ENCODE assay signal across 1 cellular context in genomic region chr12:38905480-38906351, GRCh38.
TF ChIP-seq lines count a peak whose summit lies in the region.

CPNE8 (minus strand) TSS chr12:38905591; CDS start chr12:38905534, 57 bp downstream.

TF ChIP-seq in HepG2, 621 proteins besides CTCF, POLR2A, EP300 and RAD21 (continued from another document):
- TF ChIP-seq, protein P1, sequence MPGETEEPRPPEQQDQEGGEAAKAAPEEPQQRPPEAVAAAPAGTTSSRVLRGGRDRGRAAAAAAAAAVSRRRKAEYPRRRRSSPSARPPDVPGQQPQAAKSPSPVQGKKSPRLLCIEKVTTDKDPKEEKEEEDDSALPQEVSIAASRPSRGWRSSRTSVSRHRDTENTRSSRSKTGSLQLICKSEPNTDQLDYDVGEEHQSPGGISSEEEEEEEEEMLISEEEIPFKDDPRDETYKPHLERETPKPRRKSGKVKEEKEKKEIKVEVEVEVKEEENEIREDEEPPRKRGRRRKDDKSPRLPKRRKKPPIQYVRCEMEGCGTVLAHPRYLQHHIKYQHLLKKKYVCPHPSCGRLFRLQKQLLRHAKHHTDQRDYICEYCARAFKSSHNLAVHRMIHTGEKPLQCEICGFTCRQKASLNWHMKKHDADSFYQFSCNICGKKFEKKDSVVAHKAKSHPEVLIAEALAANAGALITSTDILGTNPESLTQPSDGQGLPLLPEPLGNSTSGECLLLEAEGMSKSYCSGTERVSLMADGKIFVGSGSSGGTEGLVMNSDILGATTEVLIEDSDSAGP (CRISPR knock-in tag; IDR thresholded peaks at IDR 0.05; ENCODE audit: borderline replicate concordance), result peak; percentile 60; the same call in 1 of the 2 replicates
- TF ChIP-seq ZNF207 (IDR thresholded peaks at IDR 0.05; ENCODE audit: borderline replicate concordance) (no peak), ZNF33A (CRISPR knock-in tag; IDR thresholded peaks at IDR 0.05; ENCODE audit: borderline replicate concordance) (no peak), ARHGAP35 (CRISPR knock-in tag; IDR thresholded peaks at IDR 0.05; ENCODE audit: borderline replicate concordance) (no peak), ZNF770 (CRISPR knock-in tag; IDR thresholded peaks at IDR 0.05) (peak; percentile 75), TAF1 (CRISPR knock-in tag; IDR thresholded peaks at IDR 0.05) (peak; percentile 31; the same call in 1 of the 2 replicates), RFX3 (CRISPR knock-in tag; IDR thresholded peaks at IDR 0.05) (no peak), GABPB1 (CRISPR knock-in tag; IDR thresholded peaks at IDR 0.05) (peak; percentile 38; the same call in 1 of the 2 replicates), ATF7-NPFF (CRISPR knock-in tag; IDR thresholded peaks at IDR 0.05; ENCODE audit: low read depth) (peak; percentile 53; the same call in 1 of the 2 replicates), ESRRA (CRISPR knock-in tag; IDR thresholded peaks at IDR 0.05; ENCODE audit: low read depth) (no peak), KDM2A (CRISPR knock-in tag; IDR thresholded peaks at IDR 0.05; ENCODE audit: borderline replicate concordance, low read depth) (peak; percentile 46; the same call in 1 of the 2 replicates), NFKB2 (CRISPR knock-in tag; IDR thresholded peaks at IDR 0.05; ENCODE audit: borderline replicate concordance) (0 out of 2 replicates have a peak, but pooled peaks have one; percentile 2), CCDC6 (CRISPR knock-in tag; IDR thresholded peaks at IDR 0.05) (no peak), ASH2L (IDR thresholded peaks at IDR 0.05; ENCODE audit: insufficient read length, low read depth, low read length) (peak; percentile 28), ONECUT2 (CRISPR knock-in tag; IDR thresholded peaks at IDR 0.05) (peak; percentile 26; the same call in 1 of the 2 replicates), ZNF550 (CRISPR knock-in tag; IDR thresholded peaks at IDR 0.05; ENCODE audit: borderline replicate concordance) (no peak), TOPORS (CRISPR knock-in tag; IDR thresholded peaks at IDR 0.05) (no peak)
